Comparison of ENCODE assay signal across 22 cellular contexts in genomic region chr18:49669403-49669802, GRCh38.
DNase-seq lines count a peak whose midpoint lies in the region; ATAC-seq and TF ChIP-seq lines count a peak whose summit lies in the region.
"Had no signal": no experiment of that assay in that cellular context is flagged by ENCODE, and none has a peak within 500 bp of the region (broad histone marks: within the 10 kb centered on the region; RNA-seq: fewer than 3 reads in every experiment).

No MANE protein-coding gene starts in this region.

- no peak overlapping the region for H3K4me2 ChIP-seq in hepatocyte
- H3K4me2 ChIP-seq: KMS-11 had no signal

- no peaks in the 10 kb centered on the region for H3K79me2 ChIP-seq in hepatocyte

- POLR2A ChIA-PET in RWPE1 (lab: Yijun Ruan, JAX; ENCODE audit: low non-redundant PET), result no interaction called here

- no peak overlapping the region for H2AFZ ChIP-seq in hepatocyte

- 91% methylated on average over 5 of the region's 5 CpGs for WGBS in hepatocyte (ENCODE audit: low lambda C conversion rate, missing lambda C conversion rate)

- CTCF ChIA-PET in RWPE1 (lab: Yijun Ruan, JAX), result interaction anchor here (0.7 kb wide), 1 partner anchor 159 kb away, joined by 3 read pairs; no protein-coding TSS in a partner anchor

- no peaks in the 10 kb centered on the region for H3K36me3 ChIP-seq in hepatocyte (replicated peaks; ENCODE audit: insufficient read depth, low read depth)
- H3K36me3 ChIP-seq: heart left ventricle, pancreas had no signal

- peak; percentile 88 for DNase-seq in DMS53 treated with DMSO at 0.1 percent for 48 hours (lab: John Stamatoyannopoulos, UW; ENCODE audit: unreplicated experiment)
- peak; percentile 12 for DNase-seq in RWPE1 (ENCODE audit: low spot score)
- no peak for DNase-seq in hepatocyte (ENCODE audit: low spot score)
- peak; percentile 57 for DNase-seq in renal cortical epithelial cell (ENCODE audit: low read depth)
- no peak for DNase-seq in glomerular visceral epithelial cell (ENCODE audit: extremely low spot score)
- no peak for DNase-seq in ureter (ENCODE audit: low spot score)
- DNase-seq: ACHN; activated B cell treated with CpG ODN at 0.5 μM for 24 hours; activated CD4-positive, alpha-beta T cell treated with anti-CD3 and anti-CD28 coated beads, Interleukin-2, amount 10 ng/mL, durations not matched to agents 7 days and 5 days; activated effector memory CD4-positive, alpha-beta T cell treated with Interleukin-2 at 50 U/mL for 16 hours; activated T-cell treated with anti-CD3 and anti-CD28 coated beads, Interleukin-2, amount 50 U/mL, for 1 hour; CD4-positive, alpha-beta memory T cell; effector CD8-positive, alpha-beta T cell; NCI-H1417 treated with DMSO at 0.1 percent for 48 hours; stimulated activated CD4-positive, alpha-beta T cell treated with anti-CD3 and anti-CD28 coated beads, Interleukin-2, amount 100 ng/mL, for 24 hours; T-helper 1 cell had no signal

- ATAC-seq in HG02884 (IDR thresholded peaks at IDR 0.05; ENCODE audit: unreplicated experiment), result no peak
- ATAC-seq: activated naive CD4-positive, alpha-beta T cell treated with anti-CD3 and anti-CD28 coated beads, Interleukin-2, amount 50 U/mL, for 72 hours had no signal

- H3K27ac ChIP-seq in RWPE1 (no peak overlapping the region), hepatocyte (peak overlapping the region; percentile 45)
- H3K27ac ChIP-seq: KMS-11, pancreas had no signal

- no peaks in the 10 kb centered on the region for H3K27me3 ChIP-seq in hepatocyte
- H3K27me3 ChIP-seq: pancreas had no signal

- H3K9me2 ChIP-seq in hepatocyte (replicated peaks; ENCODE audit: insufficient read depth), result no peaks in the 10 kb centered on the region

- no peaks in the 10 kb centered on the region for H3K9me3 ChIP-seq in hepatocyte (ENCODE audit: low read depth)
- H3K9me3 ChIP-seq: heart left ventricle, pancreas had no signal

- H4K20me1 ChIP-seq in hepatocyte (ENCODE audit: insufficient read depth, poor library complexity, severe bottlenecking), result no peaks in the 10 kb centered on the region

- H3K4me1 ChIP-seq in hepatocyte (ENCODE audit: insufficient read depth), result peaks cover 22% of the 10 kb centered on the region
- H3K4me1 ChIP-seq: pancreas had no signal

- H3K4me3 ChIP-seq in hepatocyte, result no peak overlapping the region
- H3K4me3 ChIP-seq: heart left ventricle, lung, pancreas had no signal

- TF ChIP-seq CTCF in RWPE1 (conservative IDR thresholded peaks at IDR 0.05; ENCODE audit: low read depth) (no peak), hepatocyte (IDR thresholded peaks at IDR 0.05; ENCODE audit: poor library complexity) (no peak)

Comparison
In these comparisons a context has a peak if more than half of its experiments do, and no peak if none do; other contexts are left out.
1. DNase-seq: peak in DMS53 treated with DMSO at 0.1 percent for 48 hours (single experiment), RWPE1 (single experiment) and renal cortical epithelial cell (single experiment); none in hepatocyte (single experiment), glomerular visceral epithelial cell (single experiment) and ureter (single experiment).